In genomic region chr10:126618466-126618865, GRCh38 we compare ENCODE assay signal across 30 cellular contexts. TPM values are rescaled to one million over a fixed set of nuclear protein-coding genes. Genes with fewer than 3 reads are reported as not detected.
"Had no signal": no experiment of that assay in that cellular context is flagged by ENCODE, and none has a peak within 500 bp of the region (broad histone marks: within the 10 kb centered on the region; RNA-seq: fewer than 3 reads in every experiment).

No MANE protein-coding gene starts in this region.

- H3K27ac ChIP-seq: adrenal gland, cardiac muscle cell, gastroesophageal sphincter, thyroid gland, upper lobe of right lung had no signal

- H3K4me3 Mint-ChIP-seq: activated B cell treated with CpG ODN at 0.5 μM for 24 hours; activated CD4-positive, alpha-beta T cell treated with anti-CD3 and anti-CD28 coated beads for 36 hours; activated T-cell treated with anti-CD3 and anti-CD28 coated beads, Interleukin-2, amount 50 U/mL, for 24 hours; activated T-helper 17 cell treated with anti-CD3 and anti-CD28 coated beads, Interleukin-2, amount 50 U/mL, for 72 hours; dendritic cell treated with granulocyte-macrophage colony-stimulating factor and Interleukin-4, amounts not matched to agents 40 ng/mL and 50 ng/mL, for 4 days; natural killer cell; T-helper 17 cell had no signal

- H3K9me3 Mint-ChIP-seq: activated B cell treated with CpG ODN at 0.5 μM for 24 hours; activated T-helper 17 cell treated with anti-CD3 and anti-CD28 coated beads, Interleukin-2, amount 50 U/mL, for 72 hours; dendritic cell treated with granulocyte-macrophage colony-stimulating factor and Interleukin-4, amounts not matched to agents 40 ng/mL and 50 ng/mL, for 4 days; natural killer cell had no signal

- H3K27me3 Mint-ChIP-seq: activated B cell treated with CpG ODN at 0.5 μM for 24 hours; dendritic cell treated with granulocyte-macrophage colony-stimulating factor and Interleukin-4, amounts not matched to agents 40 ng/mL and 50 ng/mL, for 4 days had no signal

- H3K36me3 Mint-ChIP-seq: natural killer cell had no signal

- ATAC-seq: activated CD4-positive, alpha-beta T cell treated with anti-CD3 and anti-CD28 coated beads for 36 hours; activated naive CD4-positive, alpha-beta T cell treated with anti-CD3 and anti-CD28 coated beads, Interleukin-2, amount 50 U/mL, for 72 hours; activated T-helper 17 cell treated with anti-CD3 and anti-CD28 coated beads, Interleukin-2, amount 50 U/mL, for 72 hours; esophagus mucosa; gastroesophageal sphincter; left ventricle myocardium superior; stimulated activated naive CD8-positive, alpha-beta T cell treated with anti-CD3 and anti-CD28 coated beads, Interleukin-15, Interleukin-2, amounts not matched to agents 100 U/mL and 50 U/mL, for 24 hours; T-helper 17 cell; upper lobe of right lung had no signal

- H3K27ac Mint-ChIP-seq: activated B cell treated with CpG ODN at 0.5 μM for 24 hours; activated CD4-positive, alpha-beta T cell treated with anti-CD3 and anti-CD28 coated beads for 36 hours; activated naive CD4-positive, alpha-beta T cell treated with anti-CD3 and anti-CD28 coated beads, Interleukin-2, amount 50 U/mL, for 72 hours; activated T-cell treated with anti-CD3 and anti-CD28 coated beads, Interleukin-2, amount 50 U/mL, for 24 hours; activated T-helper 17 cell treated with anti-CD3 and anti-CD28 coated beads, Interleukin-2, amount 50 U/mL, for 72 hours; dendritic cell treated with granulocyte-macrophage colony-stimulating factor and Interleukin-4, amounts not matched to agents 40 ng/mL and 50 ng/mL, for 4 days; natural killer cell; progenitor cell of endocrine pancreas; T-helper 17 cell had no signal

- H3K36me3 ChIP-seq: adrenal gland, cardiac muscle cell, gastroesophageal sphincter, thyroid gland, upper lobe of right lung had no signal

- H3K4me1 ChIP-seq: adrenal gland, gastroesophageal sphincter, thyroid gland, upper lobe of right lung had no signal

- H3K4me3 ChIP-seq: adrenal gland, cardiac muscle cell, gastroesophageal sphincter, thyroid gland, upper lobe of right lung had no signal

- H3K27me3 ChIP-seq: cardiac muscle cell, thyroid gland, upper lobe of right lung had no signal

- H3K4me1 Mint-ChIP-seq: activated B cell treated with CpG ODN at 0.5 μM for 24 hours; activated CD4-positive, alpha-beta T cell treated with anti-CD3 and anti-CD28 coated beads for 36 hours; activated T-helper 17 cell treated with anti-CD3 and anti-CD28 coated beads, Interleukin-2, amount 50 U/mL, for 72 hours; natural killer cell; T-helper 17 cell had no signal

- DNase-seq: activated B cell treated with CpG ODN at 0.5 μM for 24 hours; activated CD4-positive, alpha-beta T cell treated with anti-CD3 and anti-CD28 coated beads for 36 hours; activated CD4-positive, alpha-beta T cell treated with anti-CD3 and anti-CD28 coated beads, Interleukin-2, amount 50 U/mL, for 4 hours; activated CD8-positive, alpha-beta memory T cell treated with anti-CD3 and anti-CD28 coated beads for 24 hours; activated CD8-positive, alpha-beta memory T cell treated with anti-CD3 and anti-CD28 coated beads, Interleukin-2, amount 50 U/mL, for 4 hours; activated T-cell treated with anti-CD3 and anti-CD28 coated beads, Interleukin-2, amount 50 U/mL, for 24 hours; adrenal gland; effector CD8-positive, alpha-beta T cell; head of caudate nucleus; hypothalamus; left ventricle myocardium superior; mammary epithelial cell; midbrain; natural killer cell; retina; stimulated activated CD4-positive, alpha-beta T cell treated with anti-CD3 and anti-CD28 coated beads, Interleukin-4, amount 100 ng/mL, for 24 hours; stimulated activated naive CD8-positive, alpha-beta T cell treated with anti-CD3 and anti-CD28 coated beads, Interleukin-15, Interleukin-2, amounts not matched to agents 100 U/mL and 50 U/mL, for 24 hours; substantia nigra; T-helper 17 cell; upper lobe of right lung had no signal

- H3K9me3 ChIP-seq: adrenal gland, gastroesophageal sphincter, thyroid gland, upper lobe of right lung had no signal

RNA-seq across cellular contexts. Expression of gene C10orf90, which starts 52.0 kb away (rescaled TPM):
- total RNA-seq: activated B cell treated with CpG ODN at 0.5 μM for 24 hours; activated CD4-positive, alpha-beta T cell treated with anti-CD3 and anti-CD28 coated beads for 36 hours; activated naive CD4-positive, alpha-beta T cell treated with anti-CD3 and anti-CD28 coated beads, Interleukin-2, amount 50 U/mL, for 72 hours; cardiac muscle cell; cerebellum; gastroesophageal sphincter; left ventricle myocardium superior; natural killer cell; osteocyte; progenitor cell of endocrine pancreas; upper lobe of right lung had no signal
- polyA plus RNA-seq: cardiac muscle cell, mammary epithelial cell had no signal
